In genomic region chr4:24686866-24687672, GRCh38 we compare ENCODE assay signal across 8 cellular contexts.
DNase-seq lines count a peak whose midpoint lies in the region; ATAC-seq and TF ChIP-seq lines count a peak whose summit lies in the region.

No MANE protein-coding gene starts in this region.

- DNase-seq in GM12865 (ENCODE audit: low read depth) (peak; percentile 39), KBM-7 (peak; percentile 52), colonic mucosa (peak; percentile 54), osteoblast (ENCODE audit: insufficient read length, low spot score, missing footprints) (no peak), NCI-H146 treated with DMSO at 0.1 percent for 48 hours (lab: John Stamatoyannopoulos, UW; ENCODE audit: unreplicated experiment) (no peak)
- DNase-seq in stimulated activated naive CD4-positive, alpha-beta T cell treated with Interleukin-2 at 50 U/mL for 16 hours (lab: John Stamatoyannopoulos, UW), result no peak
- DNase-seq in central memory CD4-positive, alpha-beta T cell, result no peak

- intact Hi-C loops in colonic mucosa (cut with DNase I), result loop anchor here (2.0 to 10.0 kb wide), 2 partner anchors 172 to 198 kb away; no protein-coding TSS in a partner anchor

- no peaks in the 10 kb centered on the region for H3K9me3 ChIP-seq in colonic mucosa
- no peaks in the 10 kb centered on the region for H3K9me3 ChIP-seq in osteoblast (ENCODE audit: low read depth, low read length)

- no peak overlapping the region for H3K9ac ChIP-seq in colonic mucosa (ENCODE audit: low read depth in 2 of 2, low read length in 2 of 2)

- ATAC-seq in HG03280 (IDR thresholded peaks at IDR 0.05; ENCODE audit: unreplicated experiment), result no peak

- peak; percentile 72 for TF ChIP-seq CTCF in GM12865 (IDR thresholded peaks at IDR 0.05; ENCODE audit: insufficient read depth, low read depth, low read length, missing control alignments)
- peak; percentile 56 for TF ChIP-seq CTCF in colonic mucosa (IDR thresholded peaks at IDR 0.05)
- TF ChIP-seq CTCF in osteoblast (IDR thresholded peaks at IDR 0.05; ENCODE audit: extremely low read depth, low read depth, low read length), result peak; percentile 51

- H3K4me3 ChIP-seq in GM12865 (ENCODE audit: low read depth, low read length), result no peak overlapping the region
- no peak overlapping the region for H3K4me3 ChIP-seq in colonic mucosa
- H3K4me3 ChIP-seq in osteoblast (ENCODE audit: insufficient read depth, low read length), result no peak overlapping the region

- H3K36me3 ChIP-seq in colonic mucosa (no peaks in the 10 kb centered on the region), osteoblast (ENCODE audit: insufficient read depth, low read length) (no peaks in the 10 kb centered on the region)

- no peaks in the 10 kb centered on the region for H3K79me2 ChIP-seq in osteoblast (ENCODE audit: insufficient read depth, low read length)

- no peak overlapping the region for H3K4me2 ChIP-seq in osteoblast (ENCODE audit: insufficient read depth, low read length)

- H4K20me1 ChIP-seq in osteoblast (ENCODE audit: insufficient read depth, low read length), result no peaks in the 10 kb centered on the region

- in situ Hi-C loops in KBM-7 (cut with MboI; ENCODE audit: low pct_unique_long_range_greater_than_20kb, low sequenced_read_pairs), result loop anchor here (25.0 kb wide), 1 partner anchor 200 kb away; no protein-coding TSS in a partner anchor

- no peak overlapping the region for H2AFZ ChIP-seq in osteoblast (ENCODE audit: low read length)

- H3K4me1 ChIP-seq in colonic mucosa (no peaks in the 10 kb centered on the region), osteoblast (ENCODE audit: insufficient read depth, low read length) (no peaks in the 10 kb centered on the region)

- no peak overlapping the region for H3K27ac ChIP-seq in colonic mucosa
- no peak overlapping the region for H3K27ac ChIP-seq in osteoblast (ENCODE audit: low read depth, low read length)

- H3K27me3 ChIP-seq in colonic mucosa (no peaks in the 10 kb centered on the region), osteoblast (ENCODE audit: insufficient read depth, low read length) (no peaks in the 10 kb centered on the region)

Comparison
In these comparisons a context has a peak if more than half of its experiments do, and no peak if none do; other contexts are left out.
1. DNase-seq: peak in GM12865 (single experiment), KBM-7 (single experiment) and colonic mucosa (single experiment); none in osteoblast (single experiment), stimulated activated naive CD4-positive, alpha-beta T cell treated with Interleukin-2 at 50 U/mL for 16 hours (single experiment), NCI-H146 treated with DMSO at 0.1 percent for 48 hours (single experiment) and central memory CD4-positive, alpha-beta T cell (single experiment).
2. Peak in every context shown above with its lines, with median percentiles within 50 percentile points of each other: CTCF ChIP-seq.